Comparison of ENCODE assay signal across 9 cellular contexts in genomic region chr10:62109532-62110293, GRCh38.
DNase-seq lines count a peak whose midpoint lies in the region; ATAC-seq and TF ChIP-seq lines count a peak whose summit lies in the region.
"Had no signal": no experiment of that assay in that cellular context is flagged by ENCODE, and none has a peak within 500 bp of the region (broad histone marks: within the 10 kb centered on the region; RNA-seq: fewer than 3 reads in every experiment).

No MANE protein-coding gene starts in this region.

- H3K4me3 ChIP-seq in SK-N-SH (ENCODE audit: low read depth in 2 of 2, low read length in 1 of 2) = no peak overlapping the region
- no peak overlapping the region for H3K4me3 ChIP-seq in suprapubic skin
- no peak overlapping the region for H3K4me3 ChIP-seq in vagina

- CTCF ChIA-PET in SK-N-SH (lab: Yijun Ruan, JAX) = interaction anchor here (0.7 kb wide), 1 partner anchor 72 kb away, joined by 3 read pairs; no protein-coding TSS in a partner anchor

- no peak for TF ChIP-seq EP300 in SK-N-SH (IDR thresholded peaks at IDR 0.05; ENCODE audit: borderline replicate concordance in 1 of 2, low read depth in 1 of 2, low read length in 1 of 2)
- no peak for TF ChIP-seq EP300 in suprapubic skin (IDR thresholded peaks at IDR 0.05)

- no peak for TF ChIP-seq RAD21 in SK-N-SH (IDR thresholded peaks at IDR 0.05; ENCODE audit: low read length)

- H3K27ac Mint-ChIP-seq in activated T-helper 17 cell treated with anti-CD3 and anti-CD28 coated beads, Interleukin-2, amount 50 U/mL, for 72 hours = peak overlapping the region; percentile 71

- H3K9ac ChIP-seq in SK-N-SH = no peak overlapping the region

- H3K4me1 Mint-ChIP-seq in activated T-helper 17 cell treated with anti-CD3 and anti-CD28 coated beads, Interleukin-2, amount 50 U/mL, for 72 hours = peaks cover 39% of the 10 kb centered on the region

- peaks cover 0 to 8% of the 10 kb centered on the region in 2 experiments; a peak in 1 of 4 replicates for H3K4me1 ChIP-seq in SK-N-SH (ENCODE audit: control insufficient read depth in 1 of 2, insufficient read depth in 2 of 2, low read depth in 1 of 2, low read length in 1 of 2)
- H3K4me1 ChIP-seq in suprapubic skin = peaks cover 4% of the 10 kb centered on the region
- H3K4me1 ChIP-seq in vagina = peaks cover 11% of the 10 kb centered on the region

- H3K9me3 ChIP-seq in SK-N-SH (no peaks in the 10 kb centered on the region), suprapubic skin (no peaks in the 10 kb centered on the region), vagina (no peaks in the 10 kb centered on the region)

- DNase-seq in GM13976 (ENCODE audit: low spot score) (peak; percentile 42), SK-N-SH (no peak), suprapubic skin (ENCODE audit: low spot score in 2 of 2) (no peak), vagina (ENCODE audit: extremely low spot score in 2 of 2) (no peak), islet precursor cell (no peak)
- DNase-seq: stimulated activated CD4-positive, alpha-beta T cell treated with anti-CD3 and anti-CD28 coated beads, Interleukin-1b, Interleukin-23, amount 100 ng/mL, for 48 hours had no signal

- H3K27me3 Mint-ChIP-seq in activated T-helper 17 cell treated with anti-CD3 and anti-CD28 coated beads, Interleukin-2, amount 50 U/mL, for 72 hours = no peaks in the 10 kb centered on the region

- POLR2A ChIA-PET in SK-N-SH (lab: Yijun Ruan, JAX) = no interaction called here

- no peaks in the 10 kb centered on the region for H3F3A ChIP-seq in SK-N-SH (replicated peaks; ENCODE audit: insufficient read depth)

- H3K36me3 ChIP-seq in SK-N-SH (replicated peaks in 1 of 2; ENCODE audit: control insufficient read depth in 1 of 2, insufficient read depth in 2 of 2, low read length in 1 of 2) (no peaks in the 10 kb centered on the region), suprapubic skin (no peaks in the 10 kb centered on the region), vagina (no peaks in the 10 kb centered on the region)

- WGBS in SK-N-SH (ENCODE audit: low lambda C conversion rate) = 100% methylated on average over 1 of the region's 1 CpG
- WGBS in suprapubic skin = 65% methylated on average over 1 of the region's 1 CpG

- intact Hi-C loops in vagina (cut with DNase I) = no loop called here

- no peaks in the 10 kb centered on the region for H3K36me3 Mint-ChIP-seq in activated T-helper 17 cell treated with anti-CD3 and anti-CD28 coated beads, Interleukin-2, amount 50 U/mL, for 72 hours (ENCODE audit: low read depth)

- H3K4me3 Mint-ChIP-seq in activated T-helper 17 cell treated with anti-CD3 and anti-CD28 coated beads, Interleukin-2, amount 50 U/mL, for 72 hours = peak overlapping the region; percentile 2

- TF ChIP-seq POLR2A in suprapubic skin (IDR thresholded peaks at IDR 0.05) (no peak), vagina (IDR thresholded peaks at IDR 0.05) (no peak)

- H3K79me2 ChIP-seq in SK-N-SH (ENCODE audit: insufficient read depth) = no peaks in the 10 kb centered on the region

- H3K9me2 ChIP-seq in SK-N-SH = no peaks in the 10 kb centered on the region

- no peaks in the 10 kb centered on the region for H3K27me3 ChIP-seq in SK-N-SH (ENCODE audit: insufficient read depth)
- H3K27me3 ChIP-seq in suprapubic skin = no peaks in the 10 kb centered on the region
- no peaks in the 10 kb centered on the region for H3K27me3 ChIP-seq in vagina

- H2AFZ ChIP-seq in SK-N-SH (ENCODE audit: low read depth) = no peak overlapping the region; the same call in 1 of the 2 replicates

- H3K9me3 Mint-ChIP-seq in activated T-helper 17 cell treated with anti-CD3 and anti-CD28 coated beads, Interleukin-2, amount 50 U/mL, for 72 hours = peaks cover 4% of the 10 kb centered on the region

- ATAC-seq in GM21367 (IDR thresholded peaks at IDR 0.05; ENCODE audit: unreplicated experiment) (peak; percentile 76), HG03378 (IDR thresholded peaks at IDR 0.05; ENCODE audit: unreplicated experiment) (peak; percentile 86)
- no peak for ATAC-seq in activated T-helper 17 cell treated with anti-CD3 and anti-CD28 coated beads, Interleukin-2, amount 50 U/mL, for 72 hours (replicated peaks)

- H3K27ac ChIP-seq in SK-N-SH (ENCODE audit: low read depth in 2 of 2, low read length in 1 of 2) (no peak overlapping the region), suprapubic skin (no peak overlapping the region), vagina (no peak overlapping the region)

- no peaks in the 10 kb centered on the region for H4K20me1 ChIP-seq in SK-N-SH (ENCODE audit: insufficient read depth)

- in situ Hi-C loops in GM13976 (cut with MboI; ENCODE audit: low sequenced_read_pairs, unreplicated experiment) = no loop called here

- TF ChIP-seq CTCF in GM13976 (IDR thresholded peaks at IDR 0.05; ENCODE audit: borderline replicate concordance, control extremely low read depth, extremely low read depth, insufficient read depth, missing control alignments) (no peak), SK-N-SH (IDR thresholded peaks at IDR 0.05) (no peak), suprapubic skin (IDR thresholded peaks at IDR 0.05) (no peak), vagina (IDR thresholded peaks at IDR 0.05) (no peak)

- H3K4me2 ChIP-seq in SK-N-SH = no peak overlapping the region

TF ChIP-seq in SK-N-SH, 30 proteins besides CTCF, POLR2A, EP300 and RAD21:
- TF ChIP-seq USF1 (IDR thresholded peaks at IDR 0.05; ENCODE audit: borderline replicate concordance, low read depth) (no peak), TCF12 (IDR thresholded peaks at IDR 0.05) (no peak), RFX5 (IDR thresholded peaks at IDR 0.05; ENCODE audit: low read length) (no peak), YY1 (IDR thresholded peaks at IDR 0.05; ENCODE audit: low read depth) (no peak), RXRA (IDR thresholded peaks at IDR 0.05; ENCODE audit: borderline replicate concordance, low read depth) (no peak), SMC3 (IDR thresholded peaks at IDR 0.05; ENCODE audit: low read depth, low read length) (no peak), USF2 (IDR thresholded peaks at IDR 0.05; ENCODE audit: borderline replicate concordance, low read depth, low read length) (no peak), FOSL2 (IDR thresholded peaks at IDR 0.05; ENCODE audit: borderline replicate concordance, low read depth) (no peak), SIN3A (IDR thresholded peaks at IDR 0.05; ENCODE audit: borderline replicate concordance, low read depth, low read length) (no peak), PBX3 (IDR thresholded peaks at IDR 0.05) (no peak), FOXJ3 (CRISPR knock-in tag; IDR thresholded peaks at IDR 0.05) (no peak), GATA2 (CRISPR knock-in tag; IDR thresholded peaks at IDR 0.05) (no peak)
